In genomic region chr11:13486926-13487660, GRCh38 we compare ENCODE assay signal across 8 cellular contexts. TPM values are rescaled to one million over a fixed set of nuclear protein-coding genes. Genes with fewer than 3 reads are reported as not detected.
A peak's percentile ranks its signal among the peaks of the same experiment; 100 is the strongest.
DNase-seq lines count a peak whose midpoint lies in the region; ATAC-seq and TF ChIP-seq lines count a peak whose summit lies in the region.
"Had no signal": no experiment of that assay in that cellular context is flagged by ENCODE, and none has a peak within 500 bp of the region (broad histone marks: within the 10 kb centered on the region; RNA-seq: fewer than 3 reads in every experiment).

No MANE protein-coding gene starts in this region.

- H3K36me3 Mint-ChIP-seq in activated CD8-positive, alpha-beta T cell treated with anti-CD3 and anti-CD28 coated beads for 36 hours (ENCODE audit: low read depth) = no peaks in the 10 kb centered on the region
- no peaks in the 10 kb centered on the region for H3K36me3 Mint-ChIP-seq in osteocyte (ENCODE audit: unreplicated experiment)

- ATAC-seq in GM19455 (IDR thresholded peaks at IDR 0.05; ENCODE audit: unreplicated experiment) = peak; percentile 89
- peak; percentile 94 for ATAC-seq in activated CD8-positive, alpha-beta T cell treated with anti-CD3 and anti-CD28 coated beads for 36 hours

- H3K27me3 Mint-ChIP-seq in activated CD8-positive, alpha-beta T cell treated with anti-CD3 and anti-CD28 coated beads for 36 hours = peaks cover under 1% of the 10 kb centered on the region
- peaks cover 35% of the 10 kb centered on the region for H3K27me3 Mint-ChIP-seq in osteocyte (ENCODE audit: unreplicated experiment)

- CTCF ChIA-PET in activated CD8-positive, alpha-beta T cell treated with anti-CD3 and anti-CD28 coated beads for 36 hours (lab: Charles Lee) = interaction anchor here (0.9 to 2.1 kb wide), 6 partner anchors 10 to 212 kb away, joined by 3 to 14 read pairs (median 5); partner anchors contain the start of gene BTBD10

- intact Hi-C loops in activated CD8-positive, alpha-beta T cell treated with anti-CD3 and anti-CD28 coated beads for 36 hours (cut with micrococcal nuclease) = no loop called here

- peaks cover 5% of the 10 kb centered on the region for H3K4me1 Mint-ChIP-seq in activated CD8-positive, alpha-beta T cell treated with anti-CD3 and anti-CD28 coated beads for 36 hours (ENCODE audit: low read depth)
- no peaks in the 10 kb centered on the region for H3K4me1 Mint-ChIP-seq in osteocyte (ENCODE audit: unreplicated experiment)

- peak overlapping the region; percentile 49 for H3K4me3 Mint-ChIP-seq in activated CD8-positive, alpha-beta T cell treated with anti-CD3 and anti-CD28 coated beads for 36 hours
- no peak overlapping the region for H3K4me3 Mint-ChIP-seq in osteocyte (ENCODE audit: unreplicated experiment)

- peak; percentile 20 for TF ChIP-seq POLR2A in erythroblast (IDR thresholded peaks at IDR 0.05; ENCODE audit: low read length)

- DNase-seq in LHCN-M2 (ENCODE audit: low read depth) (peak; percentile 35), erythroblast (lab: John Stamatoyannopoulos, UW) (peak; percentile 54 to 60), osteocyte (ENCODE audit: extremely low spot score, unreplicated experiment) (no peak), ureter (ENCODE audit: low spot score) (peak; percentile 68), GM19240 (ENCODE audit: insufficient read length, low spot score) (no peak)
- DNase-seq in activated CD8-positive, alpha-beta T cell treated with anti-CD3 and anti-CD28 coated beads for 36 hours = peak; percentile 73

- H3K9me3 Mint-ChIP-seq in activated CD8-positive, alpha-beta T cell treated with anti-CD3 and anti-CD28 coated beads for 36 hours = no peaks in the 10 kb centered on the region
- no peaks in the 10 kb centered on the region for H3K9me3 Mint-ChIP-seq in osteocyte (ENCODE audit: unreplicated experiment)

- peak; percentile 38 for TF ChIP-seq CTCF in activated CD8-positive, alpha-beta T cell treated with anti-CD3 and anti-CD28 coated beads for 36 hours (IDR thresholded peaks at IDR 0.05)
- TF ChIP-seq CTCF in osteocyte (IDR thresholded peaks at IDR 0.05) = peak; percentile 47

- H3K27ac Mint-ChIP-seq in activated CD8-positive, alpha-beta T cell treated with anti-CD3 and anti-CD28 coated beads for 36 hours = peak overlapping the region; percentile 40
- H3K27ac Mint-ChIP-seq in osteocyte (ENCODE audit: unreplicated experiment) = no peak overlapping the region

- POLR2A ChIA-PET in activated CD8-positive, alpha-beta T cell treated with anti-CD3 and anti-CD28 coated beads for 36 hours (lab: Charles Lee) = no interaction called here

RNA-seq across cellular contexts. Expression of gene PTH, which starts 8.7 kb away (rescaled TPM):
- total RNA-seq in LHCN-M2 (2014; rRNA removed) = not detected in 2 replicates
- polyA plus RNA-seq in LHCN-M2 (2012) = not detected
- not detected for total RNA-seq in activated CD8-positive, alpha-beta T cell treated with anti-CD3 and anti-CD28 coated beads for 36 hours
- not detected in 2 replicates for total RNA-seq in osteocyte
- not detected for total RNA-seq in ureter
- total RNA-seq: dermis microvascular lymphatic vessel endothelial cell had no signal

RNA-seq across cellular contexts. Expression of gene BTBD10, which starts 24.1 kb away (rescaled TPM):
- total RNA-seq in LHCN-M2 (2014; rRNA removed) (42.2 and 42.6 TPM in 2 replicates), osteocyte (29.1 and 29.4 TPM in 2 replicates), ureter (42.3 TPM)
- 18.3 TPM for polyA plus RNA-seq in LHCN-M2 (2012)
- 10 to 100 TPM; 17.5 to 20.5 TPM for total RNA-seq in activated CD8-positive, alpha-beta T cell treated with anti-CD3 and anti-CD28 coated beads for 36 hours

Comparison
In these comparisons a context has a peak if more than half of its experiments do, and no peak if none do; other contexts are left out.
1. DNase-seq: peak in LHCN-M2 (single experiment), activated CD8-positive, alpha-beta T cell treated with anti-CD3 and anti-CD28 coated beads for 36 hours (single experiment), erythroblast (2 of 2) and ureter (single experiment); none in osteocyte (single experiment) and GM19240 (single experiment).